Comparison of ENCODE assay signal across 22 cellular contexts in genomic region chr9:129326061-129327005, GRCh38.
DNase-seq lines count a peak whose midpoint lies in the region; ATAC-seq, FAIRE-seq and TF ChIP-seq lines count a peak whose summit lies in the region.
"Had no signal": no experiment of that assay in that cellular context is flagged by ENCODE, and none has a peak within 500 bp of the region (broad histone marks: within the 10 kb centered on the region; RNA-seq: fewer than 3 reads in every experiment).

No MANE protein-coding gene starts in this region.

- H3K18ac ChIP-seq in trophoblast cell (ENCODE audit: low read length) = no peak overlapping the region

- peak overlapping the region; percentile 29 for H2BK12ac ChIP-seq in trophoblast cell (ENCODE audit: low read length)

- no peak overlapping the region for H3K4me3 Mint-ChIP-seq in Calu3 (ENCODE audit: low read depth, unreplicated experiment)
- H3K4me3 Mint-ChIP-seq: CD4-positive, alpha-beta T cell had no signal

- ATAC-seq in K562 (no peak), lower lobe of right lung (no peak), sciatic nerve (no peak)
- ATAC-seq: Panc1 had no signal

- no peaks in the 10 kb centered on the region for H3K27me3 Mint-ChIP-seq in Calu3 (ENCODE audit: unreplicated experiment)
- H3K27me3 Mint-ChIP-seq: CD4-positive, alpha-beta T cell had no signal

- no peak for FAIRE-seq in K562 (lab: Jason Lieb, UNC)
- FAIRE-seq: H54 had no signal

- no peak for TF ChIP-seq CTCF in K562 (IDR thresholded peaks at IDR 0.05 in 2 of 3, conservative IDR thresholded peaks at IDR 0.05 in 1 of 3; ENCODE audit: insufficient read depth in 2 of 3, low read depth in 1 of 3, low read length in 3 of 3)
- TF ChIP-seq CTCF in lower lobe of right lung (IDR thresholded peaks at IDR 0.05) = no peak
- TF ChIP-seq CTCF in Calu3 (IDR thresholded peaks at IDR 0.05; ENCODE audit: unreplicated experiment) = no peak
- TF ChIP-seq CTCF in breast epithelium (IDR thresholded peaks at IDR 0.05) = no peak

- H4K20me1 ChIP-seq in K562 (replicated peaks; ENCODE audit: control insufficient read depth, insufficient read depth, low read length) = no peaks in the 10 kb centered on the region
- H4K20me1 ChIP-seq: BLaER1 had no signal

- H3K9ac ChIP-seq in NT2/D1 (ENCODE audit: insufficient read length, low read depth) (peak overlapping the region; percentile 8), K562 (ENCODE audit: insufficient read depth in 1 of 2, low read depth in 2 of 2, low read length in 2 of 2) (no peak overlapping the region), trophoblast cell (ENCODE audit: low read length) (no peak overlapping the region)
- H3K9ac ChIP-seq: BLaER1, KMS-11 had no signal

- H3K36me3 ChIP-seq in NT2/D1 (ENCODE audit: insufficient read depth, insufficient read length, low read length) (no peaks in the 10 kb centered on the region), K562 (ENCODE audit: control insufficient read depth, insufficient read depth, low read length) (no peaks in the 10 kb centered on the region), lower lobe of right lung (no peaks in the 10 kb centered on the region), trophoblast cell (ENCODE audit: control insufficient read depth in 1 of 2, insufficient read depth in 2 of 2, low read length in 2 of 2) (no peaks in the 10 kb centered on the region), breast epithelium (no peaks in the 10 kb centered on the region)
- H3K36me3 ChIP-seq: BLaER1, SJSA1 had no signal

- no peak for TF ChIP-seq EP300 in K562 (IDR thresholded peaks at IDR 0.05; ENCODE audit: low read length)

- H3K4me3 ChIP-seq in NT2/D1 (ENCODE audit: insufficient read length, low read depth) (no peak overlapping the region), K562 (no peak overlapping the region), lower lobe of right lung (no peak overlapping the region), trophoblast cell (ENCODE audit: low read depth, low read length) (no peak overlapping the region), breast epithelium (no peak overlapping the region)
- H3K4me3 ChIP-seq: BLaER1, SJSA1 had no signal

- TF ChIP-seq POLR2A in K562 (conservative IDR thresholded peaks at IDR 0.05) = no peak
- TF ChIP-seq POLR2A in breast epithelium (IDR thresholded peaks at IDR 0.05) = no peak

- no peak for TF ChIP-seq RAD21 in K562 (CRISPR knock-in tag; conservative IDR thresholded peaks at IDR 0.05 in 1 of 2, IDR thresholded peaks at IDR 0.05 in 1 of 2)

- intact Hi-C loops in K562 (cut with micrococcal nuclease) (no loop called here), lower lobe of right lung (cut with DNase I) (no loop called here), sciatic nerve (cut with DNase I) (no loop called here), Calu3 (cut with micrococcal nuclease; ENCODE audit: unreplicated experiment) (no loop called here), breast epithelium (cut with DNase I; ENCODE audit: low total_unique reads) (no loop called here)

- no peak overlapping the region for H3K27ac Mint-ChIP-seq in Calu3 (ENCODE audit: unreplicated experiment)
- H3K27ac Mint-ChIP-seq: CD4-positive, alpha-beta T cell had no signal

- in situ Hi-C loops in K562 (cut with MboI) = loop anchor here (25.0 kb wide), 1 partner anchor 286 kb away; the partner anchor contains the start of gene C9orf50

- no peaks in the 10 kb centered on the region for H3K36me3 Mint-ChIP-seq in Calu3 (ENCODE audit: insufficient read depth, unreplicated experiment)

- H3K4me2 ChIP-seq in K562 (ENCODE audit: insufficient read depth, low read length) = no peak overlapping the region
- no peak overlapping the region for H3K4me2 ChIP-seq in trophoblast cell (ENCODE audit: low read length)
- H3K4me2 ChIP-seq: KMS-11 had no signal

- H3K9me1 ChIP-seq in K562 (ENCODE audit: control insufficient read depth, insufficient read depth, low read length) = no peaks in the 10 kb centered on the region

- peaks cover 17% of the 10 kb centered on the region for H3K4me1 ChIP-seq in NT2/D1 (ENCODE audit: insufficient read depth, insufficient read length)
- H3K4me1 ChIP-seq in K562 (replicated peaks in 1 of 2; ENCODE audit: control insufficient read depth in 2 of 2, insufficient read depth in 2 of 2, low read length in 2 of 2) = peaks cover under 1 to 8% of the 10 kb centered on the region in 2 experiments; a peak in 3 of 5 replicates
- peaks cover 10% of the 10 kb centered on the region for H3K4me1 ChIP-seq in lower lobe of right lung
- peaks cover 20 to 24% of the 10 kb centered on the region in 2 experiments for H3K4me1 ChIP-seq in trophoblast cell (ENCODE audit: control insufficient read depth in 1 of 2, insufficient read depth in 2 of 2, low read length in 2 of 2)
- peaks cover 14 to 16% of the 10 kb centered on the region in 2 donors for H3K4me1 ChIP-seq in breast epithelium
- H3K4me1 ChIP-seq: SJSA1 had no signal

- H4K91ac ChIP-seq in trophoblast cell (ENCODE audit: low read depth, low read length) = peak overlapping the region; percentile 22

- CTCF ChIA-PET in K562 (lab: Yijun Ruan, JAX; ENCODE audit: low intra/inter-chr PET ratio) (no interaction called here), Calu3 (lab: Charles Lee) (no interaction called here)

- H3K9me3 Mint-ChIP-seq in Calu3 (ENCODE audit: low read depth, unreplicated experiment) = no peaks in the 10 kb centered on the region

- H3K9me3 ChIP-seq in NT2/D1 (ENCODE audit: insufficient read depth, low read length) (peaks cover 11% of the 10 kb centered on the region; the same call in 1 of the 2 replicates), K562 (replicated peaks; ENCODE audit: control insufficient read depth, insufficient read depth, low read depth, low read length) (0 out of 2 replicates have a peak, but pooled peaks cover 10% of the 10 kb centered on the region), lower lobe of right lung (peaks cover 10% of the 10 kb centered on the region), trophoblast cell (ENCODE audit: insufficient read depth, low read depth, low read length) (peaks cover 4% of the 10 kb centered on the region), breast epithelium (peaks cover 6 to 11% of the 10 kb centered on the region in 2 donors)

- BruUV-seq in K562 (replicated peaks; lab: Mats Ljungman, UMichigan) (no TSS peak), Calu3 (replicated peaks; lab: Mats Ljungman, UMichigan) (no TSS peak)

- POLR2A ChIA-PET in K562 (lab: Yijun Ruan, JAX) = interaction anchor here (0.6 kb wide), 2 partner anchors 97 to 107 kb away, joined by 3 to 4 read pairs; no protein-coding TSS in a partner anchor

- no peak overlapping the region for H4K12ac ChIP-seq in trophoblast cell (ENCODE audit: low read depth, low read length)

- no peak overlapping the region for H3K23ac ChIP-seq in trophoblast cell (ENCODE audit: low read length)

- no peak overlapping the region for H3K14ac ChIP-seq in trophoblast cell (ENCODE audit: low read length)

- H3K27me3 ChIP-seq in NT2/D1 (ENCODE audit: insufficient read depth, insufficient read length) (no peaks in the 10 kb centered on the region), K562 (ENCODE audit: control insufficient read depth in 2 of 2, insufficient read depth in 2 of 2, low read length in 2 of 2) (no peaks in the 10 kb centered on the region), lower lobe of right lung (ENCODE audit: low read depth) (no peaks in the 10 kb centered on the region), trophoblast cell (ENCODE audit: insufficient read depth, low read length) (no peaks in the 10 kb centered on the region), breast epithelium (no peaks in the 10 kb centered on the region)
- H3K27me3 ChIP-seq: BLaER1, SJSA1 had no signal

- no peak overlapping the region for H2BK120ac ChIP-seq in trophoblast cell (ENCODE audit: insufficient read depth, low read length, poor library complexity)

- no peaks in the 10 kb centered on the region for H3K4me1 Mint-ChIP-seq in Calu3 (ENCODE audit: low read depth, unreplicated experiment)

- no peak overlapping the region for H3K4ac ChIP-seq in trophoblast cell (ENCODE audit: low read depth, low read length)

- no peak overlapping the region for H2AFZ ChIP-seq in K562 (ENCODE audit: low read depth, low read length)
- no peak overlapping the region for H2AFZ ChIP-seq in trophoblast cell (ENCODE audit: insufficient read depth, low read length, poor library complexity)

- H3K27ac ChIP-seq in K562 (ENCODE audit: extremely low read depth, low read depth, low read length) (no peak overlapping the region), lower lobe of right lung (no peak overlapping the region), trophoblast cell (ENCODE audit: low read depth, low read length) (no peak overlapping the region), breast epithelium (no peak overlapping the region)
- H3K27ac ChIP-seq: BLaER1, KMS-11, SJSA1 had no signal

- 45% methylated on average over 13 of the region's 13 CpGs for WGBS in K562 (ENCODE audit: insufficient coverage, low coverage, missing lambda C conversion rate)
- no CpG with 5 or more reads among the region's 13 CpGs for WGBS in trophoblast cell (ENCODE audit: extremely low coverage, insufficient coverage, insufficient read length)

- DNase-seq in NT2/D1 (ENCODE audit: low read depth, low spot score) (no peak), K562 (ENCODE audit: extremely low read depth in 1 of 4, low spot score in 3 of 4) (no peak), lower lobe of right lung (peak; percentile 22), trophoblast cell (no peak), sciatic nerve (ENCODE audit: low spot score) (no peak), Calu3 (no peak), breast epithelium (ENCODE audit: low spot score in 2 of 2) (no peak)
- DNase-seq: CD4-positive, alpha-beta T cell; COR-L47; DND-41; NCI-H1105; NCI-H146; NCI-H2029; NCI-H2227 treated with DMSO at 0.1 percent for 48 hours; NCI-H510A; NCI-H774; NK-92 treated with Interleukin-12 subunit alpha and Interleukin-12 subunit beta, amount 100 ng/mL, for 24 hours had no signal

- peaks cover 20% of the 10 kb centered on the region for H3K79me1 ChIP-seq in trophoblast cell (ENCODE audit: low read length)

- H3K79me2 ChIP-seq in K562 (ENCODE audit: control insufficient read depth, insufficient read depth, low read length) (no peaks in the 10 kb centered on the region), trophoblast cell (ENCODE audit: control insufficient read depth, insufficient read depth, low read length, poor library complexity) (peaks cover 2% of the 10 kb centered on the region)

- no peak overlapping the region for H2BK5ac ChIP-seq in trophoblast cell (ENCODE audit: low read depth, low read length, poor library complexity)

- peak overlapping the region; percentile 65 for H2AK5ac ChIP-seq in trophoblast cell (ENCODE audit: low read length)

- H4K8ac ChIP-seq in trophoblast cell (ENCODE audit: low read depth, low read length) = no peak overlapping the region

TF ChIP-seq in K562, 482 proteins besides CTCF, POLR2A, EP300 and RAD21 (continues in another document):
- peak; percentile 17 for TF ChIP-seq RBM25 (IDR thresholded peaks at IDR 0.05; ENCODE audit: low read depth, low read length, severe bottlenecking)
- TF ChIP-seq SLC30A9 (CRISPR knock-in tag; IDR thresholded peaks at IDR 0.05) = no peak
- no peak for TF ChIP-seq PYGO2 (tag; IDR thresholded peaks at IDR 0.05)
- no peak for TF ChIP-seq MTA3 (IDR thresholded peaks at IDR 0.05; ENCODE audit: borderline replicate concordance)
- TF ChIP-seq ZC3H4 (CRISPR knock-in tag; IDR thresholded peaks at IDR 0.05; ENCODE audit: borderline replicate concordance) = no peak
- TF ChIP-seq TFAM (CRISPR knock-in tag; conservative IDR thresholded peaks at IDR 0.05) = no peak
- TF ChIP-seq NRF1 (conservative IDR thresholded peaks at IDR 0.05 in 1 of 2, IDR thresholded peaks at IDR 0.05 in 1 of 2) = no peak
